In the genomic region with DNA sequence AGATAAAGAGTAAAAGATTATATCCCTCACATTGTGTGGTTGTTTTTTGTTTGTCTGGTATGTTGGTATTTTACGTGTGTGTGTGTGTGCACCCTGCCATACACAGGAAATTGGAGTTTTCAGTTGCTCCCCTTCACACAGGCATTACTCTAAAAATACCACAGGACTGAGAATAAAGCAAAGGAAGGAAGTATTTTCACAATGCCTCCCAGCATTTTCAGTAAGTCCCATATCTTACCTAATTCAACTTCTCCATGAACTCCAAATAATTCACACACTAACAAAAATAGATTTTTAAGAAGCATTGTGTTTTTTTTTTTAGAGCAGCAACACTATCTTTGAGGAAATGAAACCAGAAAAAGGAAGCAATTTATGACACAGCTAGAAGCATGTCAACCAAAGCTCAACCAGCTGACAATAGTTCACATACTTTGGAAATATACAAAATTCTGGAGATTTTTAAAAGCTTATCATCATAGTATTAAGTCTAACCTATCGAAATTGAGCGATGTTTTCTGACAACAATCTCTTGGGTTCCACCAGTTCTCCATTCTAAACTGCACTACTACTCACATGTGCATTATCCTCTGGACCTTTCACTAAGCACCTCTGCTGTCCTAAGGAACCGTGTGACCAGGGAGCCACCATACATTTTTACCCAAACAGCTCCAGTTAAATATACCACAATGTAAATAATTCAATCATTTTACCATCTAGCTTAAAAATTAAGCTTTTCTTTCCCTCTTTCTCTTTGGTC, we compare ENCODE assay signal across 9 cellular contexts. TPM values are rescaled to one million over a fixed set of nuclear protein-coding genes. Genes with fewer than 3 reads are reported as not detected.
DNase-seq lines count a peak whose midpoint lies in the region; ATAC-seq and TF ChIP-seq lines count a peak whose summit lies in the region.
"Had no signal": no experiment of that assay in that cellular context is flagged by ENCODE, and none has a peak within 500 bp of the region (broad histone marks: within the 10 kb centered on the region; RNA-seq: fewer than 3 reads in every experiment).

No MANE protein-coding gene starts in this region.

- DNase-seq in ELR (ENCODE audit: low read depth), result peak; percentile 5
- peak; percentile 58 for DNase-seq in MM.1S
- DNase-seq in breast epithelium (ENCODE audit: low spot score in 2 of 2), result no peak
- no peak for DNase-seq in NCI-H2107 (lab: John Stamatoyannopoulos, UW)
- DNase-seq in stimulated activated CD4-positive, alpha-beta T cell treated with anti-CD3 and anti-CD28 coated beads, Interleukin-15, amount 100 ng/mL, for 24 hours, result no peak
- DNase-seq in GOT3 (lab: John Stamatoyannopoulos, UW), result no peak

- H3K27me3 ChIP-seq in MM.1S (replicated peaks; ENCODE audit: insufficient read depth, low read length) (no peaks in the 10 kb centered on the region), breast epithelium (no peaks in the 10 kb centered on the region)

- no peaks in the 10 kb centered on the region for H3K9me3 Mint-ChIP-seq in nephron

- H3K36me3 ChIP-seq in MM.1S (replicated peaks; ENCODE audit: insufficient read depth, low read length) (peaks cover 4% of the 10 kb centered on the region; the same call in 1 of the 2 replicates), breast epithelium (no peaks in the 10 kb centered on the region)

- H3K4me1 Mint-ChIP-seq in nephron, result peaks cover 60% of the 10 kb centered on the region

- peak overlapping the region; percentile 89 for H3K9ac ChIP-seq in MM.1S (ENCODE audit: low read length)

- H3K27ac ChIP-seq in MM.1S (ENCODE audit: low read length) (peak overlapping the region; percentile 99), breast epithelium (peak overlapping the region; percentile 72 to 99)

- no peaks in the 10 kb centered on the region for H3K9me3 ChIP-seq in MM.1S (replicated peaks; ENCODE audit: insufficient read depth, low read length)
- H3K9me3 ChIP-seq in breast epithelium, result no peaks in the 10 kb centered on the region

- H3F3A ChIP-seq in MM.1S (ENCODE audit: insufficient read depth, low read length), result peaks cover 75% of the 10 kb centered on the region

- H3K36me3 Mint-ChIP-seq in nephron (ENCODE audit: low read depth), result peaks cover 7% of the 10 kb centered on the region

- H4K20me1 ChIP-seq in MM.1S (ENCODE audit: insufficient read depth, low read length), result peaks cover 16% of the 10 kb centered on the region

- H3K27ac Mint-ChIP-seq in nephron, result peak overlapping the region; percentile 98 to 100 (median 99)

- H3K27me3 Mint-ChIP-seq in nephron (ENCODE audit: low read depth), result no peaks in the 10 kb centered on the region

- ATAC-seq in GM21528 (IDR thresholded peaks at IDR 0.05; ENCODE audit: low FRiP score, unreplicated experiment), result peak; percentile 38

- peaks cover 100% of the 10 kb centered on the region for H3K79me2 ChIP-seq in MM.1S (ENCODE audit: low read length)

- peak overlapping the region; percentile 92 to 98 (median 97) for H3K4me3 Mint-ChIP-seq in nephron

- intact Hi-C loops in breast epithelium (cut with DNase I; ENCODE audit: low total_unique reads), result no loop called here

- no peaks in the 10 kb centered on the region for H3K9me2 ChIP-seq in MM.1S (replicated peaks; ENCODE audit: insufficient read depth, low read length)

- peak overlapping the region; percentile 85 for H3K4me2 ChIP-seq in MM.1S (ENCODE audit: low read depth, low read length)

- TF ChIP-seq CTCF in MM.1S (IDR thresholded peaks at IDR 0.05; ENCODE audit: low read length), result no peak
- no peak for TF ChIP-seq CTCF in breast epithelium (IDR thresholded peaks at IDR 0.05)
- no peak for TF ChIP-seq CTCF in nephron (IDR thresholded peaks at IDR 0.05; ENCODE audit: unreplicated experiment in 3 of 3)

- H2AFZ ChIP-seq in MM.1S (ENCODE audit: low read length), result no peak overlapping the region

- no peak for TF ChIP-seq POLR2A in breast epithelium (IDR thresholded peaks at IDR 0.05)

- peaks cover 62% of the 10 kb centered on the region for H3K4me1 ChIP-seq in MM.1S (ENCODE audit: low read length)
- no peaks in the 10 kb centered on the region for H3K4me1 ChIP-seq in breast epithelium

- H3K4me3 ChIP-seq in MM.1S (ENCODE audit: low read length), result peak overlapping the region; percentile 86
- H3K4me3 ChIP-seq in breast epithelium, result peak overlapping the region; percentile 14 to 89 (median 35)

RNA-seq across cellular contexts. Expression of a gene that starts 2.1 kb away (rescaled TPM):
- 10 to 100 TPM; 23.4 to 40.1 (median 34.4) TPM for total RNA-seq in breast epithelium

RNA-seq across cellular contexts. Expression of a gene that starts 35.4 kb away (rescaled TPM):
- total RNA-seq in breast epithelium, result 1 to 10 TPM in 2 of 3 donors, under 1 TPM in 1; 0.32 to 3.3 (median 2.3) TPM
- total RNA-seq: SK-MEL-5 had no signal

Comparison
In these comparisons a context has a peak if more than half of its experiments do, and no peak if none do; other contexts are left out.
1. DNase-seq: peak in ELR (single experiment) and MM.1S (single experiment); none in breast epithelium (0 of 2), NCI-H2107 (single experiment), stimulated activated CD4-positive, alpha-beta T cell treated with anti-CD3 and anti-CD28 coated beads, Interleukin-15, amount 100 ng/mL, for 24 hours (single experiment) and GOT3 (single experiment).